20 cellular contexts compared by ENCODE assay signal in the genomic region with DNA sequence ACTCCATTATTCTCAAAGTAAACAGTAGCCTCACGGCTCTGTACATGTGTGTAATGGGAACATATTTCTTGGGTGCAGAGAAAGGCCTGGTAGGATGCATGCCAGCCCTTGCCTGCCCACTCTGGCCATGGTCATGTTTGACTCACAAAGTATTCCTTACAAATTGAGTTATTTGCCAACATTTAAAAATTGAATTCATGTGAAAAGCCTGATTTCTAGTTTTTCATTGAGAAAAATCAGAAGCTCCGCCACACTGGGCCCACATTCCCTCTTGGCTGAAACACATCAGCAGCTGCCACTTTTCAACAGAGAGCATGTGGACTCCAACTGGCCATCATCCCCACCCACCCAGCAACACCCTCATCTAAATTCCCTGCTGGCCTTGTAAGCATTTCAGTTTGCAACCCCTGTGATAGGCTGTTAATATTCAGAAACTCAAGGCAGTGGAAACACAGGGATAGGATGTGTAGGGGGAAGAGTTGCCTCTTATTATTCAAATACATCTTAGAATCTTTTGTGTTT. TPM values are rescaled to one million over a fixed set of nuclear protein-coding genes. Genes with fewer than 3 reads are reported as not detected.
DNase-seq lines count a peak whose midpoint lies in the region; ATAC-seq and TF ChIP-seq lines count a peak whose summit lies in the region.
"Had no signal": no experiment of that assay in that cellular context is flagged by ENCODE, and none has a peak within 500 bp of the region (broad histone marks: within the 10 kb centered on the region; RNA-seq: fewer than 3 reads in every experiment).

No MANE protein-coding gene starts in this region.

- no peak overlapping the region for H3K27ac ChIP-seq in upper lobe of right lung
- H3K27ac ChIP-seq in RWPE1, result no peak overlapping the region
- H3K27ac ChIP-seq: A549 had no signal

- POLR2A ChIA-PET in RWPE1 (lab: Yijun Ruan, JAX; ENCODE audit: low non-redundant PET), result no interaction called here

- no peaks in the 10 kb centered on the region for H3K9me3 ChIP-seq in upper lobe of right lung
- H3K9me3 ChIP-seq: A549 had no signal

- no peaks in the 10 kb centered on the region for H3K4me1 ChIP-seq in upper lobe of right lung

- peak overlapping the region in 4 of 5 experiments; percentile 35 to 88 (median 70) for H3K27ac Mint-ChIP-seq in brain
- H3K27ac Mint-ChIP-seq: HFFc6 had no signal

- no peak for TF ChIP-seq CTCF in brain (conservative IDR thresholded peaks at IDR 0.05)
- no peak for TF ChIP-seq CTCF in upper lobe of right lung (IDR thresholded peaks at IDR 0.05)
- TF ChIP-seq CTCF in RWPE1 (conservative IDR thresholded peaks at IDR 0.05; ENCODE audit: low read depth), result no peak

- CTCF ChIA-PET in RWPE1 (lab: Yijun Ruan, JAX), result no interaction called here

- H3K36me3 ChIP-seq in upper lobe of right lung, result no peaks in the 10 kb centered on the region

- no peaks in the 10 kb centered on the region for H3K36me3 Mint-ChIP-seq in brain

- ATAC-seq in Right ventricle myocardium inferior (peak; percentile 65), upper lobe of right lung (peak; percentile 6)
- ATAC-seq: A549, HepG2, Panc1 had no signal

- H3K27me3 Mint-ChIP-seq in brain, result no peaks in the 10 kb centered on the region

- H3K9me3 Mint-ChIP-seq in brain, result peaks cover 0 to 5% (median 0%) of the 10 kb centered on the region in 5 experiments
- H3K9me3 Mint-ChIP-seq: HFFc6 had no signal

- DNase-seq in Right ventricle myocardium inferior (ENCODE audit: missing footprints), result no peak
- DNase-seq in cardiac septum (ENCODE audit: low spot score), result no peak
- peak; percentile 67 for DNase-seq in mesenteric fat pad (ENCODE audit: low spot score)
- DNase-seq in upper lobe of right lung, result no peak
- no peak for DNase-seq in NCI-H526 (lab: John Stamatoyannopoulos, UW)
- no peak for DNase-seq in OCI-M1 (lab: John Stamatoyannopoulos, UW)
- no peak for DNase-seq in RWPE1 (ENCODE audit: low spot score)
- DNase-seq: COR-L47, EL, HFFc6, KG1, NCI-H1048, NCI-H146, NCI-H2081 treated with DMSO at 0.1 percent for 48 hours, NCI-H510A treated with DMSO at 0.1 percent for 48 hours, SHP77 treated with DMSO at 0.1 percent for 48 hours had no signal

- H3K4me3 ChIP-seq in upper lobe of right lung, result no peak overlapping the region
- H3K4me3 ChIP-seq: A549 had no signal

- no peak overlapping the region for H3K4me3 Mint-ChIP-seq in brain
- H3K4me3 Mint-ChIP-seq: HFFc6 had no signal

- H3K4me1 Mint-ChIP-seq in brain, result peaks cover 72% of the 10 kb centered on the region

- no peaks in the 10 kb centered on the region for H3K27me3 ChIP-seq in upper lobe of right lung

- intact Hi-C loops in Right ventricle myocardium inferior (cut with DNase I) (no loop called here), cardiac septum (cut with DNase I) (no loop called here), upper lobe of right lung (cut with DNase I) (no loop called here)

RNA-seq across cellular contexts. Expression of gene CDH23, which starts 40.9 kb away (rescaled TPM):
- total RNA-seq in Right ventricle myocardium inferior, result 4.8 TPM
- 9.3 TPM for total RNA-seq in cardiac septum
- 5.9 TPM for polyA plus RNA-seq in brain (ENCODE audit: insufficient read depth, low read depth, low replicate concordance)
- total RNA-seq in mesenteric fat pad, result 9.7 TPM
- total RNA-seq in upper lobe of right lung, result 10.9 TPM
- total RNA-seq: HepG2 had no signal
